In genomic region chr11:122100222-122101080, GRCh38 we compare ENCODE assay signal across 7 cellular contexts. TPM values are rescaled to one million over a fixed set of nuclear protein-coding genes. Genes with fewer than 3 reads are reported as not detected.
A peak's percentile ranks its signal among the peaks of the same experiment; 100 is the strongest.
DNase-seq lines count a peak whose midpoint lies in the region; ATAC-seq and TF ChIP-seq lines count a peak whose summit lies in the region.

No MANE protein-coding gene starts in this region.

- peak overlapping the region; percentile 64 to 90 (median 76) for H3K9ac ChIP-seq in subcutaneous abdominal adipose tissue (ENCODE audit: low read length in 5 of 5)

- H3K9me3 ChIP-seq in subcutaneous abdominal adipose tissue (ENCODE audit: control insufficient read depth in 5 of 5, low read length in 5 of 5) = no peaks in the 10 kb centered on the region

- TF ChIP-seq CTCF in cardiac fibroblast (IDR thresholded peaks at IDR 0.05; ENCODE audit: low read depth, low read length) (no peak), kidney epithelial cell (IDR thresholded peaks at IDR 0.05; ENCODE audit: insufficient read depth, low read length, poor library complexity, severe bottlenecking) (no peak)

- peak; percentile 75 for DNase-seq in NCI-H1092 (lab: John Stamatoyannopoulos, UW)
- DNase-seq in cardiac fibroblast (ENCODE audit: low read depth in 2 of 2) = peak; percentile 65 to 90
- no peak for DNase-seq in kidney epithelial cell (ENCODE audit: low read depth)
- DNase-seq in cerebellar nuclear complex (lab: John Stamatoyannopoulos, UW) = no peak

- H3K36me3 ChIP-seq in kidney epithelial cell (ENCODE audit: control insufficient read depth, insufficient read depth, low read length) = no peaks in the 10 kb centered on the region
- H3K36me3 ChIP-seq in subcutaneous abdominal adipose tissue (ENCODE audit: control insufficient read depth in 5 of 5, insufficient read depth in 5 of 5, low read length in 5 of 5) = no peaks in the 10 kb centered on the region

- peaks cover 0 to 28% (median 12%) of the 10 kb centered on the region in 5 donors for H3K4me1 ChIP-seq in subcutaneous abdominal adipose tissue (ENCODE audit: control insufficient read depth in 5 of 5, insufficient read depth in 5 of 5, low read length in 5 of 5)

- H3K27ac ChIP-seq in subcutaneous abdominal adipose tissue (ENCODE audit: low read depth, low read length) = peak overlapping the region; percentile 94

- H3K4me3 ChIP-seq in cardiac fibroblast (replicated peaks in 1 of 2; ENCODE audit: low read depth in 2 of 2, low read length in 2 of 2) = peak overlapping the region; percentile 61 to 63
- H3K4me3 ChIP-seq in kidney epithelial cell (ENCODE audit: low read depth, low read length) = peak overlapping the region; percentile 50
- peak overlapping the region; percentile 59 to 71 (median 71) for H3K4me3 ChIP-seq in subcutaneous abdominal adipose tissue (ENCODE audit: low read depth in 1 of 5, low read length in 5 of 5)

- H3K27me3 ChIP-seq in kidney epithelial cell (ENCODE audit: control insufficient read depth, insufficient read depth, low read length) (no peaks in the 10 kb centered on the region), subcutaneous abdominal adipose tissue (ENCODE audit: control insufficient read depth in 5 of 5, insufficient read depth in 4 of 5, low read length in 5 of 5) (peaks cover 0 to 3% (median 0%) of the 10 kb centered on the region in 5 donors)

- ATAC-seq in GM21619 (IDR thresholded peaks at IDR 0.05; ENCODE audit: unreplicated experiment) (no peak), GM21737 (IDR thresholded peaks at IDR 0.05; ENCODE audit: unreplicated experiment) (no peak)

RNA-seq across cellular contexts. Expression of gene BLID, which starts 15.6 kb away (rescaled TPM):
- total RNA-seq in kidney epithelial cell = not detected in 2 replicates

Comparison
In these comparisons a context has a peak if more than half of its experiments do, and no peak if none do; other contexts are left out.
1. DNase-seq: peak in NCI-H1092 (single experiment) and cardiac fibroblast (2 of 2); none in kidney epithelial cell (single experiment) and cerebellar nuclear complex (0 of 2).
2. Peak in every context shown above with its lines, with median percentiles within 50 percentile points of each other: H3K4me3 ChIP-seq.